ENCODE assay signal across 41 cellular contexts in the genomic region with DNA sequence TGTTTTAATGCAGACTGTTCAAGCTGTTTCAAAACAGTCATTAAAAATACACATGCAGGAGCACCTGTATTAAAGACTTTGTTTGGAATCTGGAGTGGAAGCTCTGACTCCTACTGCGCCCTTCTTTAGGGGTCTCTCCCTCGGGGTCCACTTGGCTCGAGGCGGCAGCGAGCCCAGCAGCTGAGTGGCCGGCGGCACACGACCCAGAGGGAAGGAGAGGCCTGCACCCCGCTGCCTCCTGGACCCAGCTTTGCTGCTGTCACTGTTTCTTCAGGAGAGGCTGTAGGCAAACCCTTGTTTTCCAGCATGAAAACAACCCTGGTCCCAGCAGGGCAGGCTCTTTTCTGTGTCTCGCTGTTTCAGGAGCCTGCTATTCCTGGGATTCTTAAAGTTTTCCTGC. TPM values are rescaled to one million over a fixed set of nuclear protein-coding genes. Genes with fewer than 3 reads are reported as not detected.
"Had no signal": no experiment of that assay in that cellular context is flagged by ENCODE, and none has a peak within 500 bp of the region (broad histone marks: within the 10 kb centered on the region; RNA-seq: fewer than 3 reads in every experiment).

No MANE protein-coding gene starts in this region.

- H3K9me3 Mint-ChIP-seq: activated CD4-positive, alpha-beta memory T cell treated with anti-CD3 and anti-CD28 coated beads for 36 hours; activated naive CD4-positive, alpha-beta T cell treated with anti-CD3 and anti-CD28 coated beads for 36 hours; activated naive CD8-positive, alpha-beta T cell treated with anti-CD3 and anti-CD28 coated beads, Interleukin-2, amount 10 ng/mL, durations not matched to agents 7 days and 5 days; activated T-helper 1 cell treated with anti-CD3 and anti-CD28 coated beads, Interleukin-12 subunit alpha, Interleukin-12 subunit beta, Interleukin-2, Interleukin-4 antibody, amounts not matched to agents 30 ng/mL and 10 ng/mL and 1 ng/mL, durations not matched to agents 14 hours and 24 hours and 36 hours; dendritic cell treated with granulocyte-macrophage colony-stimulating factor and Interleukin-4, amounts not matched to agents 40 ng/mL and 50 ng/mL, for 4 days; natural killer cell treated with Interleukin-12 subunit alpha and Interleukin-12 subunit beta and Interleukin-15 and Interleukin-18, amount 100 ng/mL, for 72 hours; stimulated activated effector memory CD8-positive, alpha-beta T cell treated with anti-CD3 and anti-CD28 coated beads, Interleukin-12 subunit alpha, Interleukin-12 subunit beta, amount 100 ng/mL, for 72 hours; stimulated activated naive CD8-positive, alpha-beta T cell treated with anti-CD3 and anti-CD28 coated beads, Interleukin-15, Interleukin-2, amounts not matched to agents 100 ng/mL and 50 ng/mL, for 24 hours had no signal

- H3K27ac ChIP-seq: ascending aorta, epithelial cell of prostate, esophagus squamous epithelium, hepatocyte, left ventricle myocardium inferior, right lobe of liver, skin epidermis, thyroid gland, upper lobe of left lung, VCaP had no signal

- H3K9me3 ChIP-seq: ascending aorta, esophagus squamous epithelium, left ventricle myocardium inferior, mucosa of descending colon, right lobe of liver, thyroid gland, upper lobe of left lung had no signal

- H3K36me3 Mint-ChIP-seq: natural killer cell treated with Interleukin-12 subunit alpha and Interleukin-12 subunit beta and Interleukin-15 and Interleukin-18, amount 100 ng/mL, for 72 hours had no signal

- DNase-seq: activated CD4-positive, alpha-beta memory T cell treated with anti-CD3 and anti-CD28 coated beads for 36 hours; activated CD4-positive, alpha-beta T cell treated with anti-CD3 and anti-CD28 coated beads for 48 hours; activated CD8-positive, alpha-beta memory T cell treated with anti-CD3 and anti-CD28 coated beads, Interleukin-2, amount 50 U/mL, for 4 hours; activated effector memory CD4-positive, alpha-beta T cell treated with anti-CD3 and anti-CD28 coated beads, Interleukin-2, amount 50 U/mL, for 16 hours; activated naive CD4-positive, alpha-beta T cell treated with anti-CD3 and anti-CD28 coated beads for 36 hours; activated naive CD8-positive, alpha-beta T cell treated with anti-CD3 and anti-CD28 coated beads, Interleukin-2, amount 10 ng/mL, durations not matched to agents 7 days and 5 days; activated T-cell treated with anti-CD3 and anti-CD28 coated beads, Interleukin-2, amount 50 U/mL, for 1 hour; central memory CD4-positive, alpha-beta T cell; effector CD4-positive, alpha-beta T cell; esophagus squamous epithelium; foreskin melanocyte; islet precursor cell; left ventricle myocardium inferior; mesendoderm; mucosa of descending colon; right lobe of liver; stimulated activated CD4-positive, alpha-beta T cell treated with anti-CD3 and anti-CD28 coated beads, Interleukin-12 subunit alpha, Interleukin-12 subunit beta, amount 100 ng/mL, for 4 hours; stimulated activated CD4-positive, alpha-beta T cell treated with anti-CD3 and anti-CD28 coated beads, Interleukin-4, amount 100 ng/mL, for 1 hour; T-helper 9 cell; thyroid gland had no signal

- H3K4me3 ChIP-seq: ascending aorta, esophagus squamous epithelium, hepatocyte, left ventricle myocardium inferior, lung, mucosa of descending colon, right lobe of liver, skin epidermis, thyroid gland, upper lobe of left lung had no signal

- H3K4me3 Mint-ChIP-seq: activated CD4-positive, alpha-beta memory T cell treated with anti-CD3 and anti-CD28 coated beads for 36 hours; activated naive CD4-positive, alpha-beta T cell treated with anti-CD3 and anti-CD28 coated beads for 36 hours; activated naive CD8-positive, alpha-beta T cell treated with anti-CD3 and anti-CD28 coated beads, Interleukin-2, amount 10 ng/mL, durations not matched to agents 7 days and 5 days; activated T-helper 1 cell treated with anti-CD3 and anti-CD28 coated beads, Interleukin-12 subunit alpha, Interleukin-12 subunit beta, Interleukin-2, Interleukin-4 antibody, amounts not matched to agents 30 ng/mL and 10 ng/mL and 1 ng/mL, durations not matched to agents 14 hours and 24 hours and 36 hours; dendritic cell treated with granulocyte-macrophage colony-stimulating factor and Interleukin-4, amounts not matched to agents 40 ng/mL and 50 ng/mL, for 4 days; natural killer cell treated with Interleukin-12 subunit alpha and Interleukin-12 subunit beta and Interleukin-15 and Interleukin-18, amount 100 ng/mL, for 72 hours; stimulated activated effector memory CD8-positive, alpha-beta T cell treated with anti-CD3 and anti-CD28 coated beads, Interleukin-12 subunit alpha, Interleukin-12 subunit beta, amount 100 ng/mL, for 72 hours; stimulated activated naive CD8-positive, alpha-beta T cell treated with anti-CD3 and anti-CD28 coated beads, Interleukin-15, Interleukin-2, amounts not matched to agents 100 ng/mL and 50 ng/mL, for 24 hours had no signal

- H3K27me3 Mint-ChIP-seq: activated CD4-positive, alpha-beta memory T cell treated with anti-CD3 and anti-CD28 coated beads for 36 hours; activated naive CD8-positive, alpha-beta T cell treated with anti-CD3 and anti-CD28 coated beads, Interleukin-2, amount 10 ng/mL, durations not matched to agents 7 days and 5 days; dendritic cell treated with granulocyte-macrophage colony-stimulating factor and Interleukin-4, amounts not matched to agents 40 ng/mL and 50 ng/mL, for 4 days; natural killer cell treated with Interleukin-12 subunit alpha and Interleukin-12 subunit beta and Interleukin-15 and Interleukin-18, amount 100 ng/mL, for 72 hours; stimulated activated naive CD8-positive, alpha-beta T cell treated with anti-CD3 and anti-CD28 coated beads, Interleukin-15, Interleukin-2, amounts not matched to agents 100 ng/mL and 50 ng/mL, for 24 hours had no signal

- H3K27ac Mint-ChIP-seq: activated CD4-positive, alpha-beta memory T cell treated with anti-CD3 and anti-CD28 coated beads for 36 hours; activated naive CD4-positive, alpha-beta T cell treated with anti-CD3 and anti-CD28 coated beads for 36 hours; activated naive CD8-positive, alpha-beta T cell treated with anti-CD3 and anti-CD28 coated beads, Interleukin-2, amount 10 ng/mL, durations not matched to agents 7 days and 5 days; activated T-helper 1 cell treated with anti-CD3 and anti-CD28 coated beads, Interleukin-12 subunit alpha, Interleukin-12 subunit beta, Interleukin-2, Interleukin-4 antibody, amounts not matched to agents 30 ng/mL and 10 ng/mL and 1 ng/mL, durations not matched to agents 14 hours and 24 hours and 36 hours; dendritic cell treated with granulocyte-macrophage colony-stimulating factor and Interleukin-4, amounts not matched to agents 40 ng/mL and 50 ng/mL, for 4 days; natural killer cell treated with Interleukin-12 subunit alpha and Interleukin-12 subunit beta and Interleukin-15 and Interleukin-18, amount 100 ng/mL, for 72 hours; stimulated activated effector memory CD8-positive, alpha-beta T cell treated with anti-CD3 and anti-CD28 coated beads, Interleukin-12 subunit alpha, Interleukin-12 subunit beta, amount 100 ng/mL, for 72 hours; stimulated activated naive CD8-positive, alpha-beta T cell treated with anti-CD3 and anti-CD28 coated beads, Interleukin-15, Interleukin-2, amounts not matched to agents 100 ng/mL and 50 ng/mL, for 24 hours had no signal

- H3K4me1 Mint-ChIP-seq: activated naive CD8-positive, alpha-beta T cell treated with anti-CD3 and anti-CD28 coated beads, Interleukin-2, amount 10 ng/mL, durations not matched to agents 7 days and 5 days; stimulated activated effector memory CD8-positive, alpha-beta T cell treated with anti-CD3 and anti-CD28 coated beads, Interleukin-12 subunit alpha, Interleukin-12 subunit beta, amount 100 ng/mL, for 72 hours had no signal

- H3K4me1 ChIP-seq: ascending aorta, right lobe of liver, thyroid gland, upper lobe of left lung had no signal

- ATAC-seq: activated CD4-positive, CD25-positive, alpha-beta regulatory T cell treated with anti-CD3 and anti-CD28 coated beads, Interleukin-2, amount 50 U/mL, for 24 hours; mucosa of descending colon; right lobe of liver; stimulated activated effector memory CD8-positive, alpha-beta T cell treated with anti-CD3 and anti-CD28 coated beads, Interleukin-12 subunit alpha, Interleukin-12 subunit beta, amount 100 ng/mL, for 72 hours had no signal

- FAIRE-seq: endometrium, TTC549 had no signal

- H3K27me3 ChIP-seq: ascending aorta, esophagus squamous epithelium, hepatocyte, right lobe of liver, thyroid gland, upper lobe of left lung had no signal

RNA-seq across cellular contexts. Expression of a gene that starts 29.2 kb away (rescaled TPM):
- total RNA-seq: activated CD4-positive, alpha-beta memory T cell treated with anti-CD3 and anti-CD28 coated beads for 36 hours; activated CD8-positive, alpha-beta memory T cell treated with anti-CD3 and anti-CD28 coated beads for 36 hours; activated naive CD4-positive, alpha-beta T cell treated with anti-CD3 and anti-CD28 coated beads for 36 hours; activated naive CD8-positive, alpha-beta T cell treated with anti-CD3 and anti-CD28 coated beads, Interleukin-2, amount 10 ng/mL, durations not matched to agents 7 days and 5 days; activated T-helper 1 cell treated with anti-CD3 and anti-CD28 coated beads, Interleukin-12 subunit alpha, Interleukin-12 subunit beta, Interleukin-2, Interleukin-4 antibody, amounts not matched to agents 30 ng/mL and 10 ng/mL and 1 ng/mL, durations not matched to agents 14 hours and 24 hours and 36 hours; ascending aorta; hepatocyte; left ventricle myocardium inferior; mucosa of descending colon; myocyte; natural killer cell treated with Interleukin-12 subunit alpha and Interleukin-12 subunit beta and Interleukin-15 and Interleukin-18, amount 100 ng/mL, for 72 hours; osteoblast; posterior vena cava; renal cortical epithelial cell; T-helper 1 cell treated with Interleukin-12 subunit alpha and Interleukin-12 subunit beta and Interleukin-4 antibody, amounts not matched to agents 30 ng/mL and 1 ng/mL, for 36 hours; thyroid gland had no signal
- polyA plus RNA-seq: hepatocyte had no signal
